In the genomic region with DNA sequence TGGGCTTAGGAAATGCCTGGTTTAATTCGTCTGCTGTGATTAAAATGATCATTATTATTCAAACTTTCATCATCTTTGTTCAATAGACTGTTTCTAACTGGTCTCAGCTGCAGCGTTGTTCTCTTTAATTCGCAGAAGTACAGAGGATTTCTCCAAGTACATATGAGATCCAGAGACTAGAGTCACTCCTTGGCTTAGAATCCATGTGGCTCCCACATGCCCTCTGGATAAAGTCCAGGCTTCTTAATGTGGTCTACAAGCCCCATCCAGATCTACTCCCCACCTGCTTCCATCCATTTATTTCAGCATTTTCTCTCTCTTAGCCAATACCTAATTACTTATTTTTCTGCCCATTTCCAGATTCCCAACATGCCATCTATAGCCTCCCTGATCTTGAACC, we compare ENCODE assay signal across 11 cellular contexts. TPM values are rescaled to one million over a fixed set of nuclear protein-coding genes. Genes with fewer than 3 reads are reported as not detected.
DNase-seq lines count a peak whose midpoint lies in the region; ATAC-seq and TF ChIP-seq lines count a peak whose summit lies in the region.
"Had no signal": no experiment of that assay in that cellular context is flagged by ENCODE, and none has a peak within 500 bp of the region (broad histone marks: within the 10 kb centered on the region; RNA-seq: fewer than 3 reads in every experiment).

No MANE protein-coding gene starts in this region.

- peaks cover 8% of the 10 kb centered on the region for H3K36me3 ChIP-seq in suprapubic skin

- H3K27me3 ChIP-seq in suprapubic skin = no peaks in the 10 kb centered on the region

- no peak for ATAC-seq in activated CD8-positive, alpha-beta memory T cell treated with anti-CD3 and anti-CD28 coated beads, Interleukin-2, amount 10 ng/mL, durations not matched to agents 7 days and 5 days
- ATAC-seq in activated B cell treated with CpG ODN at 0.5 μM for 24 hours (ENCODE audit: low read depth) = no peak
- no peak for ATAC-seq in GM18505 (IDR thresholded peaks at IDR 0.05; ENCODE audit: unreplicated experiment)
- ATAC-seq in GM19467 (IDR thresholded peaks at IDR 0.05; ENCODE audit: unreplicated experiment) = no peak

- peaks cover 25% of the 10 kb centered on the region for H3K36me3 Mint-ChIP-seq in activated CD8-positive, alpha-beta memory T cell treated with anti-CD3 and anti-CD28 coated beads, Interleukin-2, amount 10 ng/mL, durations not matched to agents 7 days and 5 days
- H3K36me3 Mint-ChIP-seq in activated B cell treated with CpG ODN at 0.5 μM for 24 hours (ENCODE audit: low read depth) (peaks cover 28% of the 10 kb centered on the region), glutamatergic neuron (ENCODE audit: unreplicated experiment) (peaks cover 3% of the 10 kb centered on the region)

- peak overlapping the region; percentile 69 for H3K27ac Mint-ChIP-seq in activated CD8-positive, alpha-beta memory T cell treated with anti-CD3 and anti-CD28 coated beads, Interleukin-2, amount 10 ng/mL, durations not matched to agents 7 days and 5 days
- no peak overlapping the region for H3K27ac Mint-ChIP-seq in activated B cell treated with CpG ODN at 0.5 μM for 24 hours
- H3K27ac Mint-ChIP-seq in glutamatergic neuron (ENCODE audit: unreplicated experiment) = no peak overlapping the region

- H3K9me3 Mint-ChIP-seq in activated CD8-positive, alpha-beta memory T cell treated with anti-CD3 and anti-CD28 coated beads, Interleukin-2, amount 10 ng/mL, durations not matched to agents 7 days and 5 days (ENCODE audit: low read depth) = no peaks in the 10 kb centered on the region
- no peaks in the 10 kb centered on the region for H3K9me3 Mint-ChIP-seq in activated B cell treated with CpG ODN at 0.5 μM for 24 hours
- peaks cover 3% of the 10 kb centered on the region for H3K9me3 Mint-ChIP-seq in glutamatergic neuron (ENCODE audit: unreplicated experiment)

- peak overlapping the region; percentile 71 for H3K4me3 Mint-ChIP-seq in activated CD8-positive, alpha-beta memory T cell treated with anti-CD3 and anti-CD28 coated beads, Interleukin-2, amount 10 ng/mL, durations not matched to agents 7 days and 5 days
- H3K4me3 Mint-ChIP-seq in activated B cell treated with CpG ODN at 0.5 μM for 24 hours = peak overlapping the region; percentile 86
- peak overlapping the region; percentile 89 for H3K4me3 Mint-ChIP-seq in glutamatergic neuron (ENCODE audit: unreplicated experiment)

- intact Hi-C loops in activated B cell treated with CpG ODN at 0.5 μM for 24 hours (cut with micrococcal nuclease) = loop anchor here (10.0 kb wide), 3 partner anchors 299 to 1391 kb away; a partner anchor contains a TSS

- H3K4me3 ChIP-seq in suprapubic skin = no peak overlapping the region

- CTCF ChIA-PET in activated CD8-positive, alpha-beta memory T cell treated with anti-CD3 and anti-CD28 coated beads, Interleukin-2, amount 10 ng/mL, durations not matched to agents 7 days and 5 days (lab: Charles Lee) = no interaction called here
- CTCF ChIA-PET in activated B cell treated with CpG ODN at 0.5 μM for 24 hours (lab: Charles Lee) = interaction anchor here (0.7 kb wide), 1 partner anchor 100 kb away, joined by 3 read pairs; no protein-coding TSS in a partner anchor

- no peak for TF ChIP-seq POLR2A in suprapubic skin (IDR thresholded peaks at IDR 0.05)
- no peak for TF ChIP-seq POLR2A in GM18505 (IDR thresholded peaks at IDR 0.05; ENCODE audit: borderline replicate concordance, extremely low read depth, insufficient read depth, insufficient read length)

- POLR2A ChIA-PET in activated B cell treated with CpG ODN at 0.5 μM for 24 hours (lab: Charles Lee) = interaction anchor here (1.1 to 3.4 kb wide), 3 partner anchors 43 to 410 kb away, joined by 4 to 16 read pairs (median 15); a partner anchor contains a TSS

- H3K27me3 Mint-ChIP-seq in activated CD8-positive, alpha-beta memory T cell treated with anti-CD3 and anti-CD28 coated beads, Interleukin-2, amount 10 ng/mL, durations not matched to agents 7 days and 5 days = peaks cover 8% of the 10 kb centered on the region
- H3K27me3 Mint-ChIP-seq in activated B cell treated with CpG ODN at 0.5 μM for 24 hours = no peaks in the 10 kb centered on the region
- H3K27me3 Mint-ChIP-seq in glutamatergic neuron (ENCODE audit: unreplicated experiment) = peaks cover 6% of the 10 kb centered on the region

- peaks cover 34% of the 10 kb centered on the region for H3K4me1 Mint-ChIP-seq in activated CD8-positive, alpha-beta memory T cell treated with anti-CD3 and anti-CD28 coated beads, Interleukin-2, amount 10 ng/mL, durations not matched to agents 7 days and 5 days
- H3K4me1 Mint-ChIP-seq in activated B cell treated with CpG ODN at 0.5 μM for 24 hours (peaks cover 41% of the 10 kb centered on the region), glutamatergic neuron (ENCODE audit: low read depth, unreplicated experiment) (peaks cover 2% of the 10 kb centered on the region)

- peaks cover 36% of the 10 kb centered on the region for H3K4me1 ChIP-seq in suprapubic skin

- H3K9me3 ChIP-seq in suprapubic skin = no peaks in the 10 kb centered on the region

- TF ChIP-seq EP300 in suprapubic skin (IDR thresholded peaks at IDR 0.05) = no peak

- no peak for DNase-seq in activated CD8-positive, alpha-beta memory T cell treated with anti-CD3 and anti-CD28 coated beads, Interleukin-2, amount 10 ng/mL, durations not matched to agents 7 days and 5 days
- DNase-seq in activated CD8-positive, alpha-beta memory T cell treated with anti-CD3 and anti-CD28 coated beads, Interleukin-2, amount 50 U/mL, for 48 hours = no peak
- no peak for DNase-seq in activated B cell treated with CpG ODN at 0.5 μM for 24 hours
- no peak for DNase-seq in glutamatergic neuron
- DNase-seq in suprapubic skin (ENCODE audit: low spot score in 2 of 2) = no peak
- DNase-seq in stimulated activated CD4-positive, alpha-beta T cell treated with anti-CD3 and anti-CD28 coated beads, Interleukin-4, amount 100 ng/mL, for 4 hours = no peak
- DNase-seq: AML-193; effector CD4-positive, alpha-beta T cell; NK-92 treated with Interleukin-12 subunit alpha and Interleukin-12 subunit beta, amount 100 ng/mL, for 24 hours had no signal

- peak overlapping the region; percentile 95 for H3K27ac ChIP-seq in suprapubic skin

- WGBS in suprapubic skin = 37% methylated on average over 3 of the region's 3 CpGs

- TF ChIP-seq CTCF in activated B cell treated with CpG ODN at 0.5 μM for 24 hours (IDR thresholded peaks at IDR 0.05) (no peak), glutamatergic neuron (IDR thresholded peaks at IDR 0.05; ENCODE audit: partially characterized antibody, unreplicated experiment) (no peak), suprapubic skin (IDR thresholded peaks at IDR 0.05) (no peak)

RNA-seq across cellular contexts. Expression of a gene that starts 1.1 kb away (rescaled TPM):
- 10 to 100 TPM; 17.5 to 22.7 TPM for total RNA-seq in activated CD8-positive, alpha-beta memory T cell treated with anti-CD3 and anti-CD28 coated beads, Interleukin-2, amount 10 ng/mL, durations not matched to agents 7 days and 5 days
- 22.8 and 25.4 TPM in 2 replicates for total RNA-seq in activated B cell treated with CpG ODN at 0.5 μM for 24 hours
- 6.4 TPM for total RNA-seq in glutamatergic neuron (ENCODE audit: unreplicated experiment)
- 10 to 100 TPM in 3 of 4 donors, 1 to 10 TPM in 1; 8.1 to 11.6 (median 11.2) TPM for total RNA-seq in suprapubic skin

RNA-seq across cellular contexts. Expression of a gene that starts 28.6 kb away (rescaled TPM):
- 10 to 100 TPM; 86.0 to 93.1 TPM for total RNA-seq in activated CD8-positive, alpha-beta memory T cell treated with anti-CD3 and anti-CD28 coated beads, Interleukin-2, amount 10 ng/mL, durations not matched to agents 7 days and 5 days
- total RNA-seq in activated B cell treated with CpG ODN at 0.5 μM for 24 hours = 104 and 120 TPM in 2 replicates
- total RNA-seq in glutamatergic neuron (ENCODE audit: unreplicated experiment) = 782 TPM
- 10 to 100 TPM; 22.0 to 45.9 (median 28.8) TPM for total RNA-seq in suprapubic skin

RNA-seq across cellular contexts. Expression of a gene that starts 43.6 kb away (rescaled TPM):
- total RNA-seq in activated CD8-positive, alpha-beta memory T cell treated with anti-CD3 and anti-CD28 coated beads, Interleukin-2, amount 10 ng/mL, durations not matched to agents 7 days and 5 days = 10 to 100 TPM; 14.3 to 14.6 TPM
- total RNA-seq in activated B cell treated with CpG ODN at 0.5 μM for 24 hours (24.9 and 28.2 TPM in 2 replicates), glutamatergic neuron (ENCODE audit: unreplicated experiment) (6.4 TPM), suprapubic skin (10 to 100 TPM; 21.8 to 34.5 (median 28.1) TPM)

RNA-seq across cellular contexts. Expression of a gene that starts 43.7 kb away (rescaled TPM):
- under 1 TPM in 1 of 2 experiments, not detected in 1; 0.21 TPM for total RNA-seq in activated CD8-positive, alpha-beta memory T cell treated with anti-CD3 and anti-CD28 coated beads, Interleukin-2, amount 10 ng/mL, durations not matched to agents 7 days and 5 days
- total RNA-seq in activated B cell treated with CpG ODN at 0.5 μM for 24 hours = 0.73 and 0.91 TPM in 2 replicates
- 0.83 TPM for total RNA-seq in glutamatergic neuron (ENCODE audit: unreplicated experiment)
- 1 to 10 TPM; 1.7 to 7.9 (median 3.2) TPM for total RNA-seq in suprapubic skin
